ENCODE assay signal across 9 cellular contexts in the genomic region with DNA sequence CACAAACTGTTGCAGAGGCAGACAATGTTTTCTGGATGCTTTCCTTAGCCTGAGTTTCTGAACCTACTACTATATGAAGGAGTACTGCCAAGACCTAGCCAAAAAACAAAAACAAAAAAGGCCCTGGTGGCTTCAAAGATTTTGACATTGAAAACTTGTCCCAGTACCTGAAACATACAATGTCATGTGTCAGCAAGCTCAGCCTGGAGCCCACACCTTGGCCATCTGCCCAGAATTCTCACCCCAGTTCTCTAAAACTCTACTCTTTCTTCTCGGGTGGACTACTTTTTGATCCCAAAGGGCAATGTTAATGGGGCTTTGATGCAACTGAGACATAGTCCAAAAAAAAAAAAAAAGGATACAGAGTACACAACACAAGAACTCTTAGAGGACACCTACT.
"Had no signal": no experiment of that assay in that cellular context is flagged by ENCODE, and none has a peak within 500 bp of the region (broad histone marks: within the 10 kb centered on the region; RNA-seq: fewer than 3 reads in every experiment).

No MANE protein-coding gene starts in this region.

- FAIRE-seq: HepG2 had no signal

- DNase-seq: GM23248, GOT3, H7, HFFc6, KBM-7 had no signal

- H3K4me3 ChIP-seq: GM23248, HAP-1 had no signal

- H3K9me3 ChIP-seq: HAP-1 had no signal

- H3K27ac ChIP-seq: GM23248, HL-60 had no signal

- H3K36me3 ChIP-seq: HAP-1 had no signal

- H3K4me1 ChIP-seq: HAP-1 had no signal

- ATAC-seq: HCT116, HepG2 had no signal
